Comparison of ENCODE assay signal across 8 cellular contexts in the genomic region with DNA sequence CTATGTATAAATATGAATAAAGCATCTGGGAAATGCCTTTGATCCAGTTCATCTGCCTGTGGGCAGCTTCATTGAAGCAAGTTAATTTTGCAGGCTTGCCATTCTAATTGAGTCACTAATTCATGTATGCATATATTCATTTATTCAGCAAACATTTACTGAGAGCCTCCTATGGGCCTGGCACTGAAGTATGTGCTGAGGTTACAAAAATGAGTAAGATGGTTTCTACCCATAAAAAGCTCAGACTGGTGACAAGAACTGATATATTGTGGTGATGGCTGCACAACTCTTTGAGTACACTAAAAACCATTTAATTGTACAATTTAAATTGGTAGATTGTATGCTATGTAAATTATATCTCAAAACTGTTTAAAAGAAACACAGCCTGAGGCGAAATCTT. TPM values are rescaled to one million over a fixed set of nuclear protein-coding genes. Genes with fewer than 3 reads are reported as not detected.
DNase-seq lines count a peak whose midpoint lies in the region; ATAC-seq and TF ChIP-seq lines count a peak whose summit lies in the region.

No MANE protein-coding gene starts in this region.

- H3K4me3 ChIP-seq in OCI-LY7 (ENCODE audit: low read depth, low read length, poor library complexity, severe bottlenecking) (peak overlapping the region; percentile 73), epithelial cell of proximal tubule (ENCODE audit: low read depth, low read length) (peak overlapping the region; percentile 98), sigmoid colon (peak overlapping the region in 3 of 4 donors; percentile 60 to 71 (median 66))

- no TSS peak for BruUV-seq in OCI-LY7 (replicated peaks; lab: Mats Ljungman, UMichigan)

- peak overlapping the region; percentile 80 for H3K4me2 ChIP-seq in OCI-LY7 (ENCODE audit: low read length)

- H3K36me3 ChIP-seq in OCI-LY7 (ENCODE audit: insufficient read depth, low read length) (peaks cover 18% of the 10 kb centered on the region), sigmoid colon (no peaks in the 10 kb centered on the region)

- 75 to 76% methylated on average over 1 of the region's 1 CpG for WGBS in sigmoid colon, 2 donors

- no peak for TF ChIP-seq POLR2A in sigmoid colon (IDR thresholded peaks at IDR 0.05)

- peaks cover 33% of the 10 kb centered on the region for H3K4me1 ChIP-seq in OCI-LY7 (ENCODE audit: insufficient read depth, low read length, poor library complexity, severe bottlenecking)
- H3K4me1 ChIP-seq in sigmoid colon, result peaks cover 0 to 17% (median 10%) of the 10 kb centered on the region in 4 donors

- DNase-seq in OCI-LY7 (ENCODE audit: low spot score), result peak; percentile 38
- DNase-seq in epithelial cell of proximal tubule (ENCODE audit: low read depth), result no peak
- no peak for DNase-seq in sigmoid colon
- no peak for DNase-seq in SW480 (ENCODE audit: low spot score)
- no peak for DNase-seq in NCI-H187 treated with DMSO at 0.1 percent for 48 hours (lab: John Stamatoyannopoulos, UW)
- no peak for DNase-seq in left lobe of liver (ENCODE audit: low spot score)
- no peak for DNase-seq in NCI-H446 (lab: John Stamatoyannopoulos, UW)

- H4K20me1 ChIP-seq in OCI-LY7 (ENCODE audit: insufficient read depth, low read length), result no peaks in the 10 kb centered on the region

- H3K27ac ChIP-seq in OCI-LY7 (ENCODE audit: low read depth, low read length, poor library complexity, severe bottlenecking) (peak overlapping the region; percentile 94), sigmoid colon (peak overlapping the region; percentile 82 to 93 (median 90))

- H3K9me3 ChIP-seq in OCI-LY7 (ENCODE audit: low read length), result no peaks in the 10 kb centered on the region
- H3K9me3 ChIP-seq in sigmoid colon, result no peaks in the 10 kb centered on the region

- H3K79me2 ChIP-seq in OCI-LY7 (ENCODE audit: insufficient read depth, low read depth, low read length), result peaks cover 36% of the 10 kb centered on the region

- intact Hi-C loops in OCI-LY7 (cut with micrococcal nuclease; ENCODE audit: unreplicated experiment), result no loop called here
- intact Hi-C loops in sigmoid colon (cut with DNase I), result no loop called here

- POLR2A ChIA-PET in OCI-LY7 (lab: Charles Lee), result interaction anchor here (0.5 to 3.9 kb wide), 21 partner anchors 8 to 700 kb away, joined by 3 to 35 read pairs (median 6); no protein-coding TSS in a partner anchor

- H2AFZ ChIP-seq in OCI-LY7 (ENCODE audit: low read length), result peak overlapping the region; percentile 99; the same call in 1 of the 2 replicates

- no peak for TF ChIP-seq EP300 in sigmoid colon (IDR thresholded peaks at IDR 0.05)

- TF ChIP-seq CTCF in OCI-LY7 (conservative IDR thresholded peaks at IDR 0.05; ENCODE audit: low read length) (no peak), epithelial cell of proximal tubule (conservative IDR thresholded peaks at IDR 0.05; ENCODE audit: low read depth, low read length) (no peak), sigmoid colon (IDR thresholded peaks at IDR 0.05) (no peak)

- no peaks in the 10 kb centered on the region for H3K9me2 ChIP-seq in OCI-LY7 (ENCODE audit: insufficient read depth, low read length)

- CTCF ChIA-PET in OCI-LY7 (lab: Charles Lee; ENCODE audit: unreplicated experiment), result no interaction called here

- peak; percentile 26 for ATAC-seq in GM18519 (IDR thresholded peaks at IDR 0.05; ENCODE audit: low FRiP score, unreplicated experiment)
- no peak for ATAC-seq in left lobe of liver

- H3K27me3 ChIP-seq in sigmoid colon, result no peaks in the 10 kb centered on the region

RNA-seq across cellular contexts. Expression of a gene that starts 1.1 kb away (rescaled TPM):
- total RNA-seq in OCI-LY7 (2014; rRNA removed; shearing (Covaris generic)), result 16.6 and 22.6 TPM in 2 replicates
- 30.0 and 37.4 TPM in 2 replicates for total RNA-seq in OCI-LY7 (2022)
- total RNA-seq in epithelial cell of proximal tubule, result 42.1 and 54.2 TPM in 2 replicates
- total RNA-seq in sigmoid colon, result 10 to 100 TPM; 23.2 to 30.0 (median 28.9) TPM
- 10 to 100 TPM; 48.9 to 52.9 (median 51.1) TPM for polyA plus RNA-seq in sigmoid colon
- 13.8 TPM for total RNA-seq in left lobe of liver

RNA-seq across cellular contexts. Expression of a gene that starts 42.3 kb away (rescaled TPM):
- 17.3 and 21.4 TPM in 2 replicates for total RNA-seq in OCI-LY7 (2014; rRNA removed; shearing (Covaris generic))
- total RNA-seq in OCI-LY7 (2022) (112 and 122 TPM in 2 replicates), epithelial cell of proximal tubule (5.7 and 8.6 TPM in 2 replicates), sigmoid colon (10 to 100 TPM; 17.5 to 21.6 (median 19.2) TPM), left lobe of liver (20.5 TPM)
- 10 to 100 TPM in 2 of 3 donors, 1 to 10 TPM in 1; 4.2 to 13.7 (median 10.6) TPM for polyA plus RNA-seq in sigmoid colon
